In the genomic region with DNA sequence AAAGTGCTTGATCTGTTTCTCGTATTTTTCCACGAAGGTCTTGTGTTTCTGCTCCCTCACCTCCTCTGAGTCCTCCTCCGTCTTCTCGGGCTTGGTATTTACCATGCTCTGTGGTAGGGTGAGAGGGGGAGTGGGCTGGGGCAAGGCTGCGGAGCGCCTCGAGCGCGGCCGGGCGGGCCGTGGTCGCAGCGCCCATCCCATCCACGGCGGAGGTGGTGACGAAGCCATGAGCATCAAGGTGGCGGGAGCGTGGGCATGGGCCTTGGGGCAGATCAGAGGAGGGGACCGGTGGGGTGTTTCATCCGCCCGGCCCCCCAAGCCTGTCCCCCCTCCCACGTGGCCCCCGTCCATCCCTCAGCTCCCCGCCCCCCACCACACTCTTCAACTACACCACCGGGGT, we compare ENCODE assay signal across 1 cellular context.
TF ChIP-seq lines count a peak whose summit lies in the region.

No MANE protein-coding gene starts in this region.

TF ChIP-seq in endothelial cell of umbilical vein, 7 proteins besides CTCF, POLR2A, EP300 and RAD21:
- TF ChIP-seq FOS (IDR thresholded peaks at IDR 0.05; ENCODE audit: borderline replicate concordance, insufficient read depth, low read length) = no peak
- no peak for TF ChIP-seq GATA2 (IDR thresholded peaks at IDR 0.05; ENCODE audit: insufficient read depth, insufficient read length, low read depth, low read length)
- TF ChIP-seq, protein P1, sequence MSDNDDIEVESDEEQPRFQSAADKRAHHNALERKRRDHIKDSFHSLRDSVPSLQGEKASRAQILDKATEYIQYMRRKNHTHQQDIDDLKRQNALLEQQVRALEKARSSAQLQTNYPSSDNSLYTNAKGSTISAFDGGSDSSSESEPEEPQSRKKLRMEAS (IDR thresholded peaks at IDR 0.05; ENCODE audit: insufficient read depth, insufficient read length) = no peak
- no peak for TF ChIP-seq JUN (IDR thresholded peaks at IDR 0.05; ENCODE audit: borderline replicate concordance, insufficient read depth, insufficient read length, low read depth)
- TF ChIP-seq MYC (IDR thresholded peaks at IDR 0.05; ENCODE audit: low read depth, low read length) = no peak
- no peak for TF ChIP-seq POLR2AphosphoS5 (IDR thresholded peaks at IDR 0.05; ENCODE audit: insufficient read depth, low read depth, low read length)
- TF ChIP-seq EZH2 (IDR thresholded peaks at IDR 0.05; ENCODE audit: borderline replicate concordance, low read depth, low read length, severe bottlenecking) = no peak
TF ChIP-seq in endothelial cell of umbilical vein: peak in this region for 0.
